Comparison of ENCODE assay signal across 8 cellular contexts in genomic region chr6:30541515-30542403, GRCh38. TPM values are rescaled to one million over a fixed set of nuclear protein-coding genes. Genes with fewer than 3 reads are reported as not detected.
DNase-seq lines count a peak whose midpoint lies in the region; ATAC-seq and TF ChIP-seq lines count a peak whose summit lies in the region.

No MANE protein-coding gene starts in this region.

- TF ChIP-seq POLR2A in breast epithelium (IDR thresholded peaks at IDR 0.05), result no peak

- H3K27ac ChIP-seq in CD4-positive, CD25-positive, alpha-beta regulatory T cell (ENCODE audit: insufficient read depth, low read length, poor library complexity, severe bottlenecking), result peak overlapping the region; percentile 73
- H3K27ac ChIP-seq in HEK293 (ENCODE audit: extremely low read depth, low read depth, low read length) (no peak overlapping the region), WERI-Rb-1 (no peak overlapping the region), breast epithelium (no peak overlapping the region), skin epidermis (peak overlapping the region in 11 of 21 experiments; percentile 2 to 72 (median 53))

- ATAC-seq in CD4-positive, CD25-positive, alpha-beta regulatory T cell (ENCODE audit: low read depth in 2 of 2), result peak; percentile 65 to 67

- no peaks in the 10 kb centered on the region for H3K9me3 ChIP-seq in CD4-positive, CD25-positive, alpha-beta regulatory T cell (ENCODE audit: control insufficient read depth in 2 of 2, low read length in 2 of 2)
- H3K9me3 ChIP-seq in HEK293 (ENCODE audit: control insufficient read depth, insufficient read depth, low read depth, low read length) (no peaks in the 10 kb centered on the region), WERI-Rb-1 (ENCODE audit: severe bottlenecking) (no peaks in the 10 kb centered on the region), breast epithelium (no peaks in the 10 kb centered on the region)

- H3K4me3 Mint-ChIP-seq in CD4-positive, CD25-positive, alpha-beta regulatory T cell, result peak overlapping the region; percentile 82 to 93 (median 86)

- H3K36me3 ChIP-seq in CD4-positive, CD25-positive, alpha-beta regulatory T cell (ENCODE audit: control insufficient read depth, insufficient read depth, low read length), result peaks cover 6% of the 10 kb centered on the region
- H3K36me3 ChIP-seq in HEK293 (ENCODE audit: control insufficient read depth in 2 of 2, insufficient read depth in 1 of 2, low read length in 2 of 2), result peaks cover 0 to 21% of the 10 kb centered on the region in 2 experiments; a peak in 1 of 3 replicates
- peaks cover 23% of the 10 kb centered on the region for H3K36me3 ChIP-seq in WERI-Rb-1
- no peaks in the 10 kb centered on the region for H3K36me3 ChIP-seq in breast epithelium

- CTCF ChIA-PET in HEK293 (lab: Yijun Ruan, JAX), result interaction anchor here (0.5 to 9.5 kb wide), 71 partner anchors 7 to 624 kb away, joined by 3 to 324 read pairs (median 4); partner anchors contain the start of genes ABCF1, C6orf136, DHX16 and GNL1

- peaks cover 35% of the 10 kb centered on the region for H3K4me1 ChIP-seq in CD4-positive, CD25-positive, alpha-beta regulatory T cell (ENCODE audit: control insufficient read depth, insufficient read depth, low read length, poor library complexity, severe bottlenecking)
- H3K4me1 ChIP-seq in HEK293 (ENCODE audit: control insufficient read depth, insufficient read depth, low read length) (no peaks in the 10 kb centered on the region), breast epithelium (no peaks in the 10 kb centered on the region)

- peaks cover 1% of the 10 kb centered on the region for H3K36me3 Mint-ChIP-seq in CD4-positive, CD25-positive, alpha-beta regulatory T cell

- POLR2A ChIA-PET in HEK293 (lab: Yijun Ruan, JAX), result interaction anchor here (0.5 to 1.7 kb wide), 11 partner anchors 13 to 329 kb away, joined by 3 to 9 read pairs (median 4); partner anchors contain the start of genes DHX16, GNL1 and TRIM26

- peaks cover 21 to 34% (median 30%) of the 10 kb centered on the region in 4 donors for H3K4me1 Mint-ChIP-seq in CD4-positive, CD25-positive, alpha-beta regulatory T cell

- peak overlapping the region; percentile 78 to 94 (median 92) for H3K27ac Mint-ChIP-seq in CD4-positive, CD25-positive, alpha-beta regulatory T cell

- no peaks in the 10 kb centered on the region for H3K27me3 ChIP-seq in CD4-positive, CD25-positive, alpha-beta regulatory T cell (ENCODE audit: control insufficient read depth, insufficient read depth, low read length)
- H3K27me3 ChIP-seq in WERI-Rb-1 (ENCODE audit: insufficient read depth, low read depth, severe bottlenecking), result no peaks in the 10 kb centered on the region
- no peaks in the 10 kb centered on the region for H3K27me3 ChIP-seq in breast epithelium

- peak; percentile 72 to 93 (median 84) for DNase-seq in CD4-positive, CD25-positive, alpha-beta regulatory T cell
- DNase-seq in NCI-H2196 (lab: John Stamatoyannopoulos, UW; ENCODE audit: unreplicated experiment) (peak; percentile 86), WERI-Rb-1 (peak; percentile 86), breast epithelium (ENCODE audit: low spot score in 2 of 2) (peak; percentile 65 to 71), iPS-NIHi11 (ENCODE audit: low spot score) (peak; percentile 81), NCI-H524 treated with DMSO at 0.1 percent for 48 hours (lab: John Stamatoyannopoulos, UW) (no peak)

- TF ChIP-seq CTCF in HEK293 (tag by site-specific recombination; IDR thresholded peaks at IDR 0.05) (peak; percentile 79), WERI-Rb-1 (IDR thresholded peaks at IDR 0.05; ENCODE audit: low read depth, low read length) (peak; percentile 99), breast epithelium (IDR thresholded peaks at IDR 0.05) (peak; percentile 86 to 92 (median 90))

- intact Hi-C loops in breast epithelium (cut with DNase I; ENCODE audit: low total_unique reads), result loop anchor here (5.0 kb wide), 1 partner anchor 54 kb away; the partner anchor contains the start of gene HLA-E

- peak overlapping the region; percentile 86 for H3K4me3 ChIP-seq in CD4-positive, CD25-positive, alpha-beta regulatory T cell (ENCODE audit: low read depth, low read length)
- peak overlapping the region; percentile 34 for H3K4me3 ChIP-seq in HEK293 (ENCODE audit: low read depth, low read length)
- H3K4me3 ChIP-seq in WERI-Rb-1 (ENCODE audit: low read depth, low read length), result peak overlapping the region; percentile 39
- H3K4me3 ChIP-seq in breast epithelium, result peak overlapping the region; percentile 15 to 53 (median 35)
- peak overlapping the region in 6 of 7 experiments; percentile 8 to 24 (median 15) for H3K4me3 ChIP-seq in skin epidermis

- H3K9me3 Mint-ChIP-seq in CD4-positive, CD25-positive, alpha-beta regulatory T cell, result no peaks in the 10 kb centered on the region

- H3K27me3 Mint-ChIP-seq in CD4-positive, CD25-positive, alpha-beta regulatory T cell, result no peaks in the 10 kb centered on the region

TF ChIP-seq in HEK293, 187 proteins besides CTCF, POLR2A, EP300 and RAD21 (continues in another document):
- TF ChIP-seq ZNF629 (tag by site-specific recombination; IDR thresholded peaks at IDR 0.05), result no peak
- no peak for TF ChIP-seq ZBTB11 (tag by site-specific recombination; conservative IDR thresholded peaks at IDR 0.05; ENCODE audit: low read depth)
- TF ChIP-seq ZSCAN5A (tag by site-specific recombination; IDR thresholded peaks at IDR 0.05), result no peak
- TF ChIP-seq ZBTB8A (tag by site-specific recombination; IDR thresholded peaks at IDR 0.05), result peak; percentile 37; the same call in 1 of the 2 replicates
- no peak for TF ChIP-seq ZNF138 (tag by site-specific recombination; IDR thresholded peaks at IDR 0.05; ENCODE audit: borderline replicate concordance)
- no peak for TF ChIP-seq ZBTB26 (tag by site-specific recombination; optimal IDR thresholded peaks at IDR 0.05)

RNA-seq across cellular contexts. Expression of gene GNL1, which starts 14.5 kb away (rescaled TPM):
- total RNA-seq in CD4-positive, CD25-positive, alpha-beta regulatory T cell, result 189 TPM
- 10 to 100 TPM; 36.6 to 41.7 (median 37.6) TPM for polyA plus RNA-seq in CD4-positive, CD25-positive, alpha-beta regulatory T cell
- total RNA-seq in breast epithelium, result 10 to 100 TPM; 39.7 to 51.2 (median 47.5) TPM

RNA-seq across cellular contexts. Expression of gene PRR3, which starts 15.3 kb away (rescaled TPM):
- total RNA-seq in CD4-positive, CD25-positive, alpha-beta regulatory T cell, result 12.0 TPM
- 10 to 100 TPM in 1 of 4 donors, 1 to 10 TPM in 3; 4.9 to 10.1 (median 7.7) TPM for polyA plus RNA-seq in CD4-positive, CD25-positive, alpha-beta regulatory T cell
- 10 to 100 TPM in 2 of 3 donors, 1 to 10 TPM in 1; 9.0 to 28.4 (median 12.1) TPM for total RNA-seq in breast epithelium

RNA-seq across cellular contexts. Expression of gene ABCF1, which starts 29.5 kb away (rescaled TPM):
- 113 TPM for total RNA-seq in CD4-positive, CD25-positive, alpha-beta regulatory T cell
- 10 to 100 TPM; 14.3 to 25.3 (median 16.4) TPM for polyA plus RNA-seq in CD4-positive, CD25-positive, alpha-beta regulatory T cell
- 10 to 100 TPM; 41.0 to 55.2 (median 51.5) TPM for total RNA-seq in breast epithelium

RNA-seq across cellular contexts. Expression of gene HLA-E, which starts 52.5 kb away (rescaled TPM):
- total RNA-seq in CD4-positive, CD25-positive, alpha-beta regulatory T cell, result 1,662 TPM
- 1,000 to 10,000 TPM; 2,373 to 2,677 (median 2,539) TPM for polyA plus RNA-seq in CD4-positive, CD25-positive, alpha-beta regulatory T cell
- 100 to 1,000 TPM; 420 to 803 (median 575) TPM for total RNA-seq in breast epithelium

Comparison
In these comparisons a context has a peak if more than half of its experiments do, and no peak if none do; other contexts are left out.
1. H3K27ac ChIP-seq: peak in CD4-positive, CD25-positive, alpha-beta regulatory T cell (single experiment) and skin epidermis (11 of 21); none in HEK293 (single experiment), WERI-Rb-1 (single experiment) and breast epithelium (0 of 2).
2. H3K4me3 ChIP-seq: peak in every context shown above with its lines; median percentile 86 in CD4-positive, CD25-positive, alpha-beta regulatory T cell; 39 in WERI-Rb-1; 35 in breast epithelium; 34 in HEK293; 15 in skin epidermis.
3. Peak in every context shown above with its lines, with median percentiles within 50 percentile points of each other: CTCF ChIP-seq.